Comparison of ENCODE assay signal across 1 cellular context in genomic region chr3:32481791-32482631, GRCh38.
TF ChIP-seq lines count a peak whose summit lies in the region.

No MANE protein-coding gene starts in this region.

TF ChIP-seq in HCT116, 20 proteins besides CTCF, POLR2A, EP300 and RAD21:
- TF ChIP-seq ZNF274 (IDR thresholded peaks at IDR 0.05; ENCODE audit: low read depth, low read length) (no peak), POLR2AphosphoS5 (IDR thresholded peaks at IDR 0.05; ENCODE audit: low read depth, low read length) (no peak), ATF3 (IDR thresholded peaks at IDR 0.05) (no peak), EGR1 (IDR thresholded peaks at IDR 0.05; ENCODE audit: low read depth) (no peak), SP1 (IDR thresholded peaks at IDR 0.05; ENCODE audit: low read depth) (no peak), ZBTB33 (IDR thresholded peaks at IDR 0.05; ENCODE audit: extremely low read depth, insufficient replicate concordance, low read length) (no peak), SIN3A (IDR thresholded peaks at IDR 0.05; ENCODE audit: low read depth) (no peak), ELF1 (IDR thresholded peaks at IDR 0.05; ENCODE audit: borderline replicate concordance, low read depth) (no peak), EZH2 (IDR thresholded peaks at IDR 0.05) (no peak), REST (IDR thresholded peaks at IDR 0.05; ENCODE audit: low read depth) (no peak), CEBPB (IDR thresholded peaks at IDR 0.05; ENCODE audit: low read depth) (no peak), ZFX (IDR thresholded peaks at IDR 0.05) (no peak), SRF (IDR thresholded peaks at IDR 0.05; ENCODE audit: low read depth) (no peak), TCF7L2 (IDR thresholded peaks at IDR 0.05; ENCODE audit: borderline replicate concordance, extremely low read depth, insufficient read depth, insufficient read length) (no peak), CBX3 (IDR thresholded peaks at IDR 0.05; ENCODE audit: low read depth) (no peak), MAX (IDR thresholded peaks at IDR 0.05) (no peak), FOSL1 (IDR thresholded peaks at IDR 0.05; ENCODE audit: low read depth) (no peak), EZH2phosphoT487 (IDR thresholded peaks at IDR 0.05; ENCODE audit: borderline replicate concordance) (no peak)
